8 cellular contexts compared by ENCODE assay signal in the genomic region with DNA sequence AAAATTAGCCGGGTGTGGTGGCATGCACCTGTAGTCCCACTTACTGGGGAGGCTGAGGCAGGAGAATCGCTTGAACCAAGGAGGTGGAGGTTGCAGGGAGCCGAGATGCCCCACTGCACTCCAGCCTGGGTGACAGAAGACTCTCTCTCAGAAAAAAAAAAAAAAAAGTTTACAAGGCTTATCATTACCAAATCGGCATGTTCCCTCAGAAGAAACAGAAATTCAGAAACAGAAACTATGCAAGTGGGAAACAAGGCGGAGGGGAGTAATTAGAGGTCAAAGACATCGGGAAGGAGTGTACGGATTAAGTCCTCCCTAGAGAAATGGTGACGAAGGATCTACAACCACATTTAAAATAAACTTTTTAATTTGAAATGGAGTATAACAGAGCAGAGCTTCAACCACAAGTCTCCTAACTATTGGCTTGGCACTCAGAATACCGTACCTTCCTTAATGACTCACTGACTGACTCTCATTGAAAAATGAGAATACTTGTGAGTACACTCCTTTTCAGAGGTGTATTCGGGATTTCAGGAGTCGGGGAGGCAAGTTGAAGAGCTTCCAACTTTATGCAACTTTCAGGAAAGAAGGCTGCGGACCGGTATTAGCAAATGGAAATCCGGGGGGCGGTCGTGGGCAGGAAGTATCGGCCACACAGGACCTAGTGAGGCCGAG. TPM values are rescaled to one million over a fixed set of nuclear protein-coding genes. Genes with fewer than 3 reads are reported as not detected.
DNase-seq lines count a peak whose midpoint lies in the region; ATAC-seq and TF ChIP-seq lines count a peak whose summit lies in the region.

No MANE protein-coding gene starts in this region.

- H3K9ac ChIP-seq in Loucy (ENCODE audit: low read depth, low read length, poor library complexity, severe bottlenecking) (peak overlapping the region; percentile 87), iPS-15b (ENCODE audit: low read depth, low read length) (peak overlapping the region; percentile 70)

- intact Hi-C loops in A673 (cut with micrococcal nuclease; ENCODE audit: unreplicated experiment): loop anchor here (2.0 kb wide), 1 partner anchor 289 kb away; no protein-coding TSS in a partner anchor

- BruUV-seq in A673 (replicated peaks; lab: Mats Ljungman, UMichigan): TSS peak; percentile 39

- ATAC-seq in HG02973 (IDR thresholded peaks at IDR 0.05; ENCODE audit: unreplicated experiment) (no peak), GM19455 (IDR thresholded peaks at IDR 0.05; ENCODE audit: unreplicated experiment) (no peak)

- POLR2A ChIA-PET in A673 (lab: Charles Lee; ENCODE audit: low non-redundant PET): no interaction called here

- no peaks in the 10 kb centered on the region for H3K9me2 ChIP-seq in Loucy (replicated peaks; ENCODE audit: low read depth, low read length)

- H3K36me3 ChIP-seq in A673 (ENCODE audit: insufficient read depth, low read length, poor library complexity, severe bottlenecking): no peaks in the 10 kb centered on the region
- H3K36me3 ChIP-seq in Loucy (ENCODE audit: insufficient read depth, low read length): no peaks in the 10 kb centered on the region
- peaks cover 2% of the 10 kb centered on the region for H3K36me3 ChIP-seq in iPS-15b (ENCODE audit: control insufficient read depth, insufficient read depth, low read length)

- CTCF ChIA-PET in A673 (lab: Charles Lee): interaction anchor here (0.7 kb wide), 1 partner anchor 447 kb away, joined by 3 read pairs; no protein-coding TSS in a partner anchor

- H3K27ac ChIP-seq in A673 (ENCODE audit: low read depth, low read length, poor library complexity, severe bottlenecking) (peak overlapping the region; percentile 95), skin epidermis (peak overlapping the region; percentile 68 to 98 (median 95))

- no peaks in the 10 kb centered on the region for H4K20me1 ChIP-seq in Loucy (ENCODE audit: insufficient read depth, low read length, poor library complexity, severe bottlenecking)

- H3K4me2 ChIP-seq in Loucy (ENCODE audit: low read depth, low read length, poor library complexity, severe bottlenecking): peak overlapping the region; percentile 75

- in situ Hi-C loops in GM13977 (cut with MboI; ENCODE audit: low pct_unique_long_range_greater_than_20kb, low sequenced_read_pairs, unreplicated experiment): loop anchor here (25.0 kb wide), 1 partner anchor 506 kb away; no protein-coding TSS in a partner anchor

- H2AFZ ChIP-seq in Loucy (ENCODE audit: low read length): peak overlapping the region; percentile 93

- TF ChIP-seq CTCF in A673 (conservative IDR thresholded peaks at IDR 0.05; ENCODE audit: low read depth, low read length) (no peak), GM13977 (IDR thresholded peaks at IDR 0.05; ENCODE audit: extremely low read depth, insufficient read depth, missing control alignments) (no peak), Loucy (conservative IDR thresholded peaks at IDR 0.05; ENCODE audit: low read length) (no peak)

- peak overlapping the region; percentile 99 for H3K4me3 ChIP-seq in A673 (ENCODE audit: low read depth, low read length, poor library complexity, severe bottlenecking)
- peak overlapping the region; percentile 93 for H3K4me3 ChIP-seq in Loucy (ENCODE audit: low read length, poor library complexity, severe bottlenecking)
- H3K4me3 ChIP-seq in iPS-15b (ENCODE audit: low read depth, low read length): peak overlapping the region; percentile 92
- H3K4me3 ChIP-seq in skin epidermis: peak overlapping the region; percentile 57 to 94 (median 81)

- DNase-seq in A673 (ENCODE audit: low spot score) (peak; percentile 52), GM13977 (ENCODE audit: low spot score) (peak; percentile 62), astrocyte of the hippocampus (ENCODE audit: low read depth, low spot score) (peak; percentile 78)

- H3K79me2 ChIP-seq in Loucy (ENCODE audit: insufficient read depth, low read length): no peaks in the 10 kb centered on the region

- no peaks in the 10 kb centered on the region for H3K9me3 ChIP-seq in A673 (ENCODE audit: low read depth, low read length, poor library complexity, severe bottlenecking)
- no peaks in the 10 kb centered on the region for H3K9me3 ChIP-seq in Loucy (ENCODE audit: insufficient read depth, low read depth, low read length)
- no peaks in the 10 kb centered on the region for H3K9me3 ChIP-seq in iPS-15b (ENCODE audit: control insufficient read depth, insufficient read depth, low read length)

- H3K27me3 ChIP-seq in A673 (replicated peaks; ENCODE audit: insufficient read depth, low read depth, low read length, poor library complexity) (no peaks in the 10 kb centered on the region), Loucy (ENCODE audit: insufficient read depth, low read length, poor library complexity, severe bottlenecking) (no peaks in the 10 kb centered on the region), iPS-15b (ENCODE audit: control insufficient read depth, insufficient read depth, low read length) (no peaks in the 10 kb centered on the region)

- no peaks in the 10 kb centered on the region for H3F3A ChIP-seq in Loucy (ENCODE audit: low read depth)

- H3K4me1 ChIP-seq in A673 (ENCODE audit: insufficient read depth, low read length, poor library complexity, severe bottlenecking) (no peaks in the 10 kb centered on the region), Loucy (ENCODE audit: insufficient read depth, low read length, poor library complexity, severe bottlenecking) (peaks cover 3% of the 10 kb centered on the region), iPS-15b (ENCODE audit: control insufficient read depth, insufficient read depth, low read length) (no peaks in the 10 kb centered on the region)

RNA-seq across cellular contexts. Expression of a gene that starts 0.9 kb away (rescaled TPM):
- total RNA-seq in A673 (2021): 14.6 and 15.4 TPM in 2 replicates

RNA-seq across cellular contexts. Expression of a gene that starts 1.0 kb away (rescaled TPM):
- 1.6 and 3.2 TPM in 2 replicates for total RNA-seq in A673 (2021)
